Comparison of ENCODE assay signal across 17 cellular contexts in the genomic region with DNA sequence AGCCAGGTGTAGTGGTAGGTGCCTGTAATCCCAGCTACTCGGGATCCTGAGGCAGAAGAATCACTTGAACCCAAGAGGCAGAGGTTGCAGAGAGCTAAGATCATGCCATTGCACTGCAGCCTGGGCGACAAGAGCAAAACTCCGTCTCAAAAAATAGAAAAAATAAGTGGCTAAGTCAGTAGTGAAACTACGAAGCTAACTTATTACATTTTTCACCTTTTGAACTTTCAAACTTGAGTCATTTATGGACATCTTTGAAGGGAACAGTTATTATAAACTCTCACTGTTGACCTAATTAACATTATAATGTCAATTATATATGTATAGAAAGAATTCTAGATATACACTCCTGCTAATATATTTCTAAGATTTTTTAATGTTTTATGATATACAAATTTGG.
"Had no signal": no experiment of that assay in that cellular context is flagged by ENCODE, and none has a peak within 500 bp of the region (broad histone marks: within the 10 kb centered on the region; RNA-seq: fewer than 3 reads in every experiment).

No MANE protein-coding gene starts in this region.

- H3K27ac ChIP-seq: body of pancreas, epithelial cell of prostate, lower lobe of right lung, parathyroid adenoma, tibial nerve, vagina had no signal

- H3K4me1 ChIP-seq: parathyroid adenoma, tibial nerve, vagina had no signal

- FAIRE-seq: small intestine had no signal

- DNase-seq: activated CD4-positive, alpha-beta memory T cell treated with anti-CD3 and anti-CD28 coated beads for 36 hours; activated effector memory CD4-positive, alpha-beta T cell treated with anti-CD3 and anti-CD28 coated beads, Interleukin-2, amount 50 U/mL, for 16 hours; activated T-cell treated with anti-CD3 and anti-CD28 coated beads, Interleukin-2, amount 50 U/mL, for 4 hours; amniotic stem cell; body of pancreas; cortex of kidney; effector CD8-positive, alpha-beta T cell; hypothalamus; lower lobe of right lung; naive B cell; small intestine had no signal

- H3K9me3 ChIP-seq: body of pancreas, lower lobe of right lung, tibial nerve, vagina had no signal

- ATAC-seq: activated naive CD4-positive, alpha-beta T cell treated with anti-CD3 and anti-CD28 coated beads, Interleukin-2, amount 50 U/mL, for 72 hours; activated T-cell treated with anti-CD3 and anti-CD28 coated beads, Interleukin-2, amount 50 U/mL, for 4 hours; body of pancreas; lower lobe of right lung; stimulated activated effector memory CD8-positive, alpha-beta T cell treated with anti-CD3 and anti-CD28 coated beads, Interleukin-12 subunit alpha, Interleukin-12 subunit beta, amount 100 ng/mL, for 72 hours had no signal

- H3K27me3 ChIP-seq: body of pancreas, tibial nerve, vagina had no signal

- H3K36me3 ChIP-seq: lower lobe of right lung, tibial nerve, vagina had no signal

- H3K4me3 ChIP-seq: body of pancreas, lower lobe of right lung, tibial nerve, vagina had no signal
